Comparison of ENCODE assay signal across 8 cellular contexts in genomic region chr11:46119352-46120216, GRCh38. TPM values are rescaled to one million over a fixed set of nuclear protein-coding genes. Genes with fewer than 3 reads are reported as not detected.
A peak's percentile ranks its signal among the peaks of the same experiment; 100 is the strongest.
DNase-seq lines count a peak whose midpoint lies in the region; ATAC-seq and TF ChIP-seq lines count a peak whose summit lies in the region.

No MANE protein-coding gene starts in this region.

- peaks cover 6% of the 10 kb centered on the region; the same call in 1 of the 2 replicates for H3F3A ChIP-seq in OCI-LY1 (ENCODE audit: insufficient read depth, low read length)

- H3K9me2 ChIP-seq in OCI-LY1 (ENCODE audit: low read depth, low read length), result no peaks in the 10 kb centered on the region

- no peaks in the 10 kb centered on the region for H3K27me3 Mint-ChIP-seq in activated T-cell treated with anti-CD3 and anti-CD28 coated beads, Interleukin-2, amount 50 U/mL, for 4 hours (ENCODE audit: low read depth)
- H3K27me3 Mint-ChIP-seq in natural killer cell (ENCODE audit: low read depth in 2 of 2), result no peaks in the 10 kb centered on the region

- 0 out of 2 replicates have a peak overlapping the region, but pooled peaks have one; percentile 57 for H2AFZ ChIP-seq in OCI-LY1 (ENCODE audit: low read length)

- peak overlapping the region; percentile 97 for H3K4me3 Mint-ChIP-seq in activated T-cell treated with anti-CD3 and anti-CD28 coated beads, Interleukin-2, amount 50 U/mL, for 4 hours
- peak overlapping the region; percentile 98 for H3K4me3 Mint-ChIP-seq in natural killer cell

- H3K36me3 ChIP-seq in OCI-LY1 (ENCODE audit: insufficient read depth, low read length) (no peaks in the 10 kb centered on the region), stomach smooth muscle (ENCODE audit: control insufficient read depth in 2 of 2, insufficient read depth in 2 of 2, low read length in 2 of 2) (no peaks in the 10 kb centered on the region)

- peak overlapping the region; percentile 94 for H3K27ac ChIP-seq in OCI-LY1 (ENCODE audit: low read depth, low read length, poor library complexity, severe bottlenecking)
- H3K27ac ChIP-seq in stomach smooth muscle (ENCODE audit: low read length), result peak overlapping the region; percentile 76

- H3K4me2 ChIP-seq in OCI-LY1 (ENCODE audit: low read length), result peak overlapping the region; percentile 96

- no peaks in the 10 kb centered on the region for H3K36me3 Mint-ChIP-seq in activated T-cell treated with anti-CD3 and anti-CD28 coated beads, Interleukin-2, amount 50 U/mL, for 4 hours (ENCODE audit: insufficient read depth)
- no peaks in the 10 kb centered on the region for H3K36me3 Mint-ChIP-seq in natural killer cell

- H3K9me3 ChIP-seq in OCI-LY1 (ENCODE audit: low read length) (no peaks in the 10 kb centered on the region), stomach smooth muscle (ENCODE audit: control insufficient read depth in 2 of 2, low read length in 2 of 2) (no peaks in the 10 kb centered on the region)

- DNase-seq in EL (peak; percentile 60), fibroblast of gingiva (ENCODE audit: low read depth) (peak; percentile 77), natural killer cell (peak; percentile 68)
- peak; percentile 54 for DNase-seq in activated T-cell treated with anti-CD3 and anti-CD28 coated beads, Interleukin-2, amount 50 U/mL, for 4 hours

- H3K9ac ChIP-seq in OCI-LY1 (ENCODE audit: low read length) (peak overlapping the region; percentile 66), stomach smooth muscle (ENCODE audit: low read length in 2 of 2) (peak overlapping the region; percentile 79 to 88)

- H4K20me1 ChIP-seq in OCI-LY1 (ENCODE audit: insufficient read depth, low read length), result no peaks in the 10 kb centered on the region

- peak overlapping the region; percentile 97 to 99 for H3K27ac Mint-ChIP-seq in natural killer cell

- TF ChIP-seq CTCF in OCI-LY1 (IDR thresholded peaks at IDR 0.05; ENCODE audit: low read length) (no peak), natural killer cell (IDR thresholded peaks at IDR 0.05) (no peak)

- H3K4me1 ChIP-seq in OCI-LY1 (ENCODE audit: insufficient read depth, low read length, severe bottlenecking) (peaks cover 54% of the 10 kb centered on the region), stomach smooth muscle (ENCODE audit: control insufficient read depth, insufficient read depth, low read length) (peaks cover 3% of the 10 kb centered on the region)

- peaks cover 46% of the 10 kb centered on the region for H3K79me2 ChIP-seq in OCI-LY1 (ENCODE audit: insufficient read depth, low read length)

- peak; percentile 23 for ATAC-seq in HG02759 (IDR thresholded peaks at IDR 0.05; ENCODE audit: unreplicated experiment)
- peak in 1 of 2 donors; percentile 4 for ATAC-seq in activated T-cell treated with anti-CD3 and anti-CD28 coated beads, Interleukin-2, amount 50 U/mL, for 4 hours
- ATAC-seq in natural killer cell, result peak; percentile 56 to 63 (median 58)
- ATAC-seq in HG02938 (IDR thresholded peaks at IDR 0.05; ENCODE audit: unreplicated experiment), result no peak

- intact Hi-C loops in natural killer cell (cut with micrococcal nuclease), result loop anchor here (5.0 to 10.0 kb wide), 4 partner anchors 155 to 272 kb away; partner anchors contain the start of genes CRY2, DGKZ and PEX16

- peaks cover 57% of the 10 kb centered on the region for H3K4me1 Mint-ChIP-seq in activated T-cell treated with anti-CD3 and anti-CD28 coated beads, Interleukin-2, amount 50 U/mL, for 4 hours (ENCODE audit: low read depth)
- H3K4me1 Mint-ChIP-seq in natural killer cell, result peaks cover 38 to 47% of the 10 kb centered on the region in 2 donors

- peak overlapping the region; percentile 75 for H3K4me3 ChIP-seq in OCI-LY1 (ENCODE audit: low read depth, low read length, poor library complexity, severe bottlenecking)
- peak overlapping the region; percentile 86 to 91 for H3K4me3 ChIP-seq in stomach smooth muscle (ENCODE audit: low read length in 2 of 2)

- H3K9me3 Mint-ChIP-seq in activated T-cell treated with anti-CD3 and anti-CD28 coated beads, Interleukin-2, amount 50 U/mL, for 4 hours, result no peaks in the 10 kb centered on the region
- H3K9me3 Mint-ChIP-seq in natural killer cell, result no peaks in the 10 kb centered on the region

- H3K27me3 ChIP-seq in OCI-LY1 (ENCODE audit: insufficient read depth, low read length), result no peaks in the 10 kb centered on the region
- H3K27me3 ChIP-seq in stomach smooth muscle (ENCODE audit: control insufficient read depth in 1 of 2, insufficient read depth in 2 of 2, low read length in 2 of 2), result no peaks in the 10 kb centered on the region

RNA-seq across cellular contexts. Expression of gene PHF21A, which starts 1.7 kb away (rescaled TPM):
- 10 to 100 TPM; 13.4 to 20.3 (median 17.6) TPM for total RNA-seq in activated T-cell treated with anti-CD3 and anti-CD28 coated beads, Interleukin-2, amount 50 U/mL, for 4 hours
- total RNA-seq in natural killer cell, result 100 to 1,000 TPM; 138 to 147 (median 139) TPM

Comparison
In these comparisons a context has a peak if more than half of its experiments do, and no peak if none do; other contexts are left out.
1. RNA of gene PHF21A, which starts 1.7 kb away (total RNA-seq): 138 to 147 TPM in natural killer cell; 13.4 to 20.3 TPM in activated T-cell treated with anti-CD3 and anti-CD28 coated beads, Interleukin-2, amount 50 U/mL, for 4 hours; every median in the first group is over 4 times any median in the second.
2. Peak in every context shown above with its lines, with median percentiles within 50 percentile points of each other: DNase-seq.